Comparison of ENCODE assay signal across 8 cellular contexts in genomic region chr1:228149341-228150020, GRCh38. TPM values are rescaled to one million over a fixed set of nuclear protein-coding genes. Genes with fewer than 3 reads are reported as not detected.
DNase-seq lines count a peak whose midpoint lies in the region; TF ChIP-seq lines count a peak whose summit lies in the region.

Gene GJC2 (plus strand): TSS chr1:228149930. CDS start chr1:228157759, 7,829 bp downstream.

- H3K27me3 ChIP-seq in colonic mucosa, result no peaks in the 10 kb centered on the region
- no peaks in the 10 kb centered on the region for H3K27me3 ChIP-seq in liver (ENCODE audit: control insufficient read depth in 4 of 4, insufficient read depth in 4 of 4, low read length in 3 of 4)

- H3K27me3 Mint-ChIP-seq in activated naive CD4-positive, alpha-beta T cell treated with anti-CD3 and anti-CD28 coated beads for 36 hours (ENCODE audit: low read depth), result no peaks in the 10 kb centered on the region

- CTCF ChIA-PET in activated naive CD4-positive, alpha-beta T cell treated with anti-CD3 and anti-CD28 coated beads for 36 hours (lab: Charles Lee), result no interaction called here

- no peak for TF ChIP-seq RAD21 in liver (IDR thresholded peaks at IDR 0.05)

- WGBS in liver, result 74% methylated on average over 15 of the region's 15 CpGs

- H3K27ac ChIP-seq in colonic mucosa, result peak within 1 kb of the TSS; percentile 47
- H3K27ac ChIP-seq in liver (ENCODE audit: low read depth in 1 of 2, low read length in 2 of 2), result peak within 1 kb of the TSS; percentile 34 to 64

- H3K36me3 ChIP-seq in colonic mucosa (no peaks in the 10 kb centered on the region), liver (ENCODE audit: control insufficient read depth in 4 of 4, insufficient read depth in 3 of 4, low read depth in 1 of 4, low read length in 3 of 4) (peaks cover 0 to 24% (median 10%) of the 10 kb centered on the region in 4 donors)

- peak within 1 kb of the TSS; percentile 34 to 55 for H3K9ac ChIP-seq in colonic mucosa (ENCODE audit: low read depth in 2 of 2, low read length in 2 of 2)
- H3K9ac ChIP-seq in liver (ENCODE audit: low read depth in 1 of 2, low read length in 2 of 2), result no peak within 1 kb of the TSS

- in situ Hi-C loops in GM13977 (cut with MboI; ENCODE audit: low pct_unique_long_range_greater_than_20kb, low sequenced_read_pairs, unreplicated experiment), result no loop called here

- no peak within 1 kb of the TSS for H3K27ac Mint-ChIP-seq in activated naive CD4-positive, alpha-beta T cell treated with anti-CD3 and anti-CD28 coated beads for 36 hours

- no peak for TF ChIP-seq CTCF in colonic mucosa (IDR thresholded peaks at IDR 0.05)
- no peak for TF ChIP-seq CTCF in liver (IDR thresholded peaks at IDR 0.05; ENCODE audit: low read depth, low read length, missing input control)
- TF ChIP-seq CTCF in GM13977 (IDR thresholded peaks at IDR 0.05; ENCODE audit: extremely low read depth, insufficient read depth, missing control alignments), result no peak

- H3K9me3 ChIP-seq in colonic mucosa, result no peaks in the 10 kb centered on the region
- H3K9me3 ChIP-seq in liver (ENCODE audit: control insufficient read depth in 4 of 4, low read length in 3 of 4), result no peaks in the 10 kb centered on the region

- no peaks in the 10 kb centered on the region for H3K4me1 ChIP-seq in colonic mucosa
- H3K4me1 ChIP-seq in liver (ENCODE audit: control insufficient read depth in 4 of 4, insufficient read depth in 4 of 4, low read length in 3 of 4), result peaks cover 0 to 2% (median 0%) of the 10 kb centered on the region in 4 donors

- H3K4me3 ChIP-seq in colonic mucosa, result no peak within 1 kb of the TSS
- no peak within 1 kb of the TSS for H3K4me3 ChIP-seq in liver (ENCODE audit: low read depth in 1 of 3, low read length in 3 of 3)

- peaks cover under 1% of the 10 kb centered on the region for H3K4me1 Mint-ChIP-seq in activated naive CD4-positive, alpha-beta T cell treated with anti-CD3 and anti-CD28 coated beads for 36 hours (ENCODE audit: low read depth)

- intact Hi-C loops in colonic mucosa (cut with DNase I), result no loop called here
- intact Hi-C loops in activated naive CD4-positive, alpha-beta T cell treated with anti-CD3 and anti-CD28 coated beads for 36 hours (cut with micrococcal nuclease), result no loop called here

- H3K9me3 Mint-ChIP-seq in activated naive CD4-positive, alpha-beta T cell treated with anti-CD3 and anti-CD28 coated beads for 36 hours, result no peaks in the 10 kb centered on the region

- H3K4me3 Mint-ChIP-seq in activated naive CD4-positive, alpha-beta T cell treated with anti-CD3 and anti-CD28 coated beads for 36 hours, result no peak within 1 kb of the TSS

- H3K36me3 Mint-ChIP-seq in activated naive CD4-positive, alpha-beta T cell treated with anti-CD3 and anti-CD28 coated beads for 36 hours (ENCODE audit: low read depth), result no peaks in the 10 kb centered on the region

- DNase-seq in HuH-7.5 (ENCODE audit: low spot score), result peak; percentile 17
- no peak for DNase-seq in colonic mucosa
- peak; percentile 67 for DNase-seq in superior temporal gyrus (ENCODE audit: extremely low spot score)
- no peak for DNase-seq in GM13977 (ENCODE audit: low spot score)
- DNase-seq in activated naive CD4-positive, alpha-beta T cell treated with anti-CD3 and anti-CD28 coated beads for 36 hours, result no peak
- DNase-seq in activated gamma-delta T cell (lab: John Stamatoyannopoulos, UW), result no peak
- DNase-seq in activated T-cell treated with anti-CD3 and anti-CD28 coated beads for 4 hours, result no peak

TF ChIP-seq in liver, 16 proteins besides CTCF, POLR2A, EP300 and RAD21:
- TF ChIP-seq ZBTB33 (IDR thresholded peaks at IDR 0.05) (no peak), SP1 (IDR thresholded peaks at IDR 0.05) (no peak), MAX (IDR thresholded peaks at IDR 0.05) (no peak), ATF3 (IDR thresholded peaks at IDR 0.05) (no peak), REST (IDR thresholded peaks at IDR 0.05) (no peak), FOXA1 (IDR thresholded peaks at IDR 0.05) (no peak), JUND (IDR thresholded peaks at IDR 0.05) (no peak), GABPA (IDR thresholded peaks at IDR 0.05 in 1 of 2, conservative IDR thresholded peaks at IDR 0.05 in 1 of 2) (no peak), RXRA (IDR thresholded peaks at IDR 0.05) (no peak), TAF1 (conservative IDR thresholded peaks at IDR 0.05) (no peak), FOXA2 (IDR thresholded peaks at IDR 0.05) (no peak), NR2F2 (IDR thresholded peaks at IDR 0.05) (no peak)

RNA-seq across cellular contexts. Expression of gene GJC2, which starts in this region (rescaled TPM):
- total RNA-seq in colonic mucosa (1 to 10 TPM in 1 of 2 donors, under 1 TPM in 1; 0.69 to 1.2 TPM), liver (under 1 TPM; 0.25 to 0.79 TPM)
- under 1 TPM in 1 of 2 donors, not detected in 1; 0.10 TPM for polyA plus RNA-seq in liver
- under 1 TPM; 0.17 to 0.25 TPM for total RNA-seq in activated naive CD4-positive, alpha-beta T cell treated with anti-CD3 and anti-CD28 coated beads for 36 hours

Comparison
In these comparisons a context has a peak if more than half of its experiments do, and no peak if none do; other contexts are left out.
1. DNase-seq: peak in HuH-7.5 (single experiment) and superior temporal gyrus (single experiment); none in colonic mucosa (single experiment), GM13977 (single experiment), activated naive CD4-positive, alpha-beta T cell treated with anti-CD3 and anti-CD28 coated beads for 36 hours (single experiment), activated gamma-delta T cell (single experiment) and activated T-cell treated with anti-CD3 and anti-CD28 coated beads for 4 hours (single experiment).
2. H3K9ac ChIP-seq: peak in colonic mucosa (2 of 2); none in liver (0 of 2).